In genomic region chr9:114174876-114175771, GRCh38 we compare ENCODE assay signal across 1 cellular context.
TF ChIP-seq lines count a peak whose summit lies in the region.

No MANE protein-coding gene starts in this region.

TF ChIP-seq in HepG2, 621 proteins besides CTCF, POLR2A, EP300 and RAD21 (continued from another document and continues in another):
- TF ChIP-seq NFAT5 (CRISPR knock-in tag; IDR thresholded peaks at IDR 0.05) (0 out of 2 replicates have a peak, but pooled peaks have one; percentile 44), EZH2 (conservative IDR thresholded peaks at IDR 0.05; ENCODE audit: low read depth, low read length) (no peak), TAF15 (IDR thresholded peaks at IDR 0.05; ENCODE audit: low read depth, low read length, poor library complexity, severe bottlenecking) (peak; percentile 59), HOXD1 (CRISPR knock-in tag; IDR thresholded peaks at IDR 0.05) (peak; percentile 20; the same call in 1 of the 2 replicates), PAX8 (CRISPR knock-in tag; IDR thresholded peaks at IDR 0.05; ENCODE audit: borderline replicate concordance) (no peak), GLMP (CRISPR knock-in tag; IDR thresholded peaks at IDR 0.05; ENCODE audit: borderline replicate concordance) (no peak), TIGD3 (CRISPR knock-in tag; IDR thresholded peaks at IDR 0.05; ENCODE audit: borderline replicate concordance) (no peak), ZNF740 (CRISPR knock-in tag; IDR thresholded peaks at IDR 0.05) (peak; percentile 77), HNRNPH1 (optimal IDR thresholded peaks at IDR 0.05; ENCODE audit: low read depth, low read length) (no peak), AFF4 (CRISPR knock-in tag; IDR thresholded peaks at IDR 0.05) (no peak), FOXJ3 (CRISPR knock-in tag; IDR thresholded peaks at IDR 0.05; ENCODE audit: borderline replicate concordance) (peak; percentile 82; the same call in 1 of the 2 replicates), ZSCAN12 (CRISPR knock-in tag; IDR thresholded peaks at IDR 0.05) (no peak), ZMYM4 (CRISPR knock-in tag; IDR thresholded peaks at IDR 0.05) (0 out of 2 replicates have a peak, but pooled peaks have one; percentile 46), USF2 (IDR thresholded peaks at IDR 0.05; ENCODE audit: low read depth, low read length) (peak; percentile 72), USF2 (CRISPR knock-in tag; IDR thresholded peaks at IDR 0.05; ENCODE audit: borderline replicate concordance) (peak; percentile 82), PCBP1 (IDR thresholded peaks at IDR 0.05; ENCODE audit: borderline replicate concordance, low read depth, low read length) (no peak), PHF21A (CRISPR knock-in tag; IDR thresholded peaks at IDR 0.05) (peak; percentile 84), TBX2 (CRISPR knock-in tag; IDR thresholded peaks at IDR 0.05; ENCODE audit: borderline replicate concordance) (peak; percentile 76), MEF2D (CRISPR knock-in tag; IDR thresholded peaks at IDR 0.05) (peak; percentile 71), LBX2 (CRISPR knock-in tag; IDR thresholded peaks at IDR 0.05; ENCODE audit: borderline replicate concordance) (no peak), SIN3A (IDR thresholded peaks at IDR 0.05; ENCODE audit: borderline replicate concordance, low read depth, low read length) (peak; percentile 15; the same call in 1 of the 2 replicates), ZNF75D (CRISPR knock-in tag; IDR thresholded peaks at IDR 0.05; ENCODE audit: borderline replicate concordance) (no peak), HHEX (CRISPR knock-in tag; IDR thresholded peaks at IDR 0.05) (no peak), ZSCAN29 (CRISPR knock-in tag; conservative IDR thresholded peaks at IDR 0.05) (no peak), CCAR2 (optimal IDR thresholded peaks at IDR 0.05; ENCODE audit: low read depth, low read length) (no peak), KDM2A (CRISPR knock-in tag; IDR thresholded peaks at IDR 0.05; ENCODE audit: borderline replicate concordance, low read depth) (no peak; the same call in 1 of the 2 replicates), POLR2AphosphoS5 (IDR thresholded peaks at IDR 0.05; ENCODE audit: low read depth, low read length) (peak; percentile 71), ZNF576 (CRISPR knock-in tag; IDR thresholded peaks at IDR 0.05) (no peak), MIER3 (CRISPR knock-in tag; IDR thresholded peaks at IDR 0.05; ENCODE audit: borderline replicate concordance) (peak; percentile 86; the same call in 1 of the 2 replicates), HOMEZ (CRISPR knock-in tag; IDR thresholded peaks at IDR 0.05; ENCODE audit: low read depth) (0 out of 2 replicates have a peak, but pooled peaks have one; percentile 8), HINFP (CRISPR knock-in tag; IDR thresholded peaks at IDR 0.05; ENCODE audit: low read depth) (no peak), ELF4 (CRISPR knock-in tag; IDR thresholded peaks at IDR 0.05; ENCODE audit: borderline replicate concordance) (no peak), IKZF4 (CRISPR knock-in tag; IDR thresholded peaks at IDR 0.05; ENCODE audit: borderline replicate concordance, low read depth, not compliant biosample characterization) (no peak), ZFX (CRISPR knock-in tag; IDR thresholded peaks at IDR 0.05; ENCODE audit: low read depth) (peak; percentile 93), ZNF367 (CRISPR knock-in tag; IDR thresholded peaks at IDR 0.05; ENCODE audit: borderline replicate concordance) (no peak), PATZ1 (CRISPR knock-in tag; IDR thresholded peaks at IDR 0.05) (peak; percentile 94), ZNF326 (CRISPR knock-in tag; IDR thresholded peaks at IDR 0.05; ENCODE audit: borderline replicate concordance) (peak; percentile 76; the same call in 1 of the 2 replicates), ZNF589 (CRISPR knock-in tag; conservative IDR thresholded peaks at IDR 0.05) (no peak), MAFG (CRISPR knock-in tag; IDR thresholded peaks at IDR 0.05) (no peak)
